Comparison of ENCODE assay signal across 8 cellular contexts in genomic region chr9:4762108-4762888, GRCh38. TPM values are rescaled to one million over a fixed set of nuclear protein-coding genes. Genes with fewer than 3 reads are reported as not detected.
DNase-seq lines count a peak whose midpoint lies in the region; ATAC-seq and TF ChIP-seq lines count a peak whose summit lies in the region.

No MANE protein-coding gene starts in this region.

- peaks cover 18% of the 10 kb centered on the region for H3K4me1 Mint-ChIP-seq in nephron progenitor cell

- no peak overlapping the region for H3K27ac Mint-ChIP-seq in nephron progenitor cell

- H3K36me3 ChIP-seq in OCI-LY7 (ENCODE audit: insufficient read depth, low read length) = no peaks in the 10 kb centered on the region

- peak; percentile 90 for TF ChIP-seq CTCF in OCI-LY7 (conservative IDR thresholded peaks at IDR 0.05; ENCODE audit: low read length)
- TF ChIP-seq CTCF in nephron progenitor cell (IDR thresholded peaks at IDR 0.05) = peak; percentile 79

- peaks cover 16% of the 10 kb centered on the region for H3K27me3 Mint-ChIP-seq in nephron progenitor cell (ENCODE audit: low read depth, poor library complexity)

- peak overlapping the region; percentile 58 for H3K4me3 ChIP-seq in OCI-LY7 (ENCODE audit: low read depth, low read length, poor library complexity, severe bottlenecking)

- in situ Hi-C loops in Caki2 (cut with HindIII; ENCODE audit: low pct_unique_long_range_greater_than_20kb, low sequenced_read_pairs) = no loop called here

- peak overlapping the region; percentile 71 for H3K4me2 ChIP-seq in OCI-LY7 (ENCODE audit: low read length)

- intact Hi-C loops in OCI-LY7 (cut with micrococcal nuclease; ENCODE audit: unreplicated experiment) = loop anchor here (1.0 to 10.0 kb wide), 6 partner anchors 31 to 838 kb away; partner anchors contain the start of genes JAK2 and RCL1

- CTCF ChIA-PET in OCI-LY7 (lab: Charles Lee; ENCODE audit: unreplicated experiment) = interaction anchor here (1.1 kb wide), 1 partner anchor 221 kb away, joined by 3 read pairs; no protein-coding TSS in a partner anchor

- H2AFZ ChIP-seq in OCI-LY7 (ENCODE audit: low read length) = peak overlapping the region; percentile 86

- H3K4me1 ChIP-seq in OCI-LY7 (ENCODE audit: insufficient read depth, low read length, poor library complexity, severe bottlenecking) = peaks cover 17% of the 10 kb centered on the region

- H3K4me3 Mint-ChIP-seq in nephron progenitor cell = peak overlapping the region; percentile 60

- POLR2A ChIA-PET in OCI-LY7 (lab: Charles Lee) = interaction anchor here (0.6 kb wide), 1 partner anchor 411 kb away, joined by 3 read pairs; no protein-coding TSS in a partner anchor

- peak; percentile 54 for ATAC-seq in GM21360 (IDR thresholded peaks at IDR 0.05; ENCODE audit: unreplicated experiment)
- ATAC-seq in stimulated activated naive CD8-positive, alpha-beta T cell treated with anti-CD3 and anti-CD28 coated beads, Interleukin-15, Interleukin-2, amounts not matched to agents 100 U/mL and 50 U/mL, for 24 hours = peak; percentile 69

- no peaks in the 10 kb centered on the region for H3K79me2 ChIP-seq in OCI-LY7 (ENCODE audit: insufficient read depth, low read depth, low read length)

- no peaks in the 10 kb centered on the region for H3K36me3 Mint-ChIP-seq in nephron progenitor cell (ENCODE audit: low read depth)

- H4K20me1 ChIP-seq in OCI-LY7 (ENCODE audit: insufficient read depth, low read length) = no peaks in the 10 kb centered on the region

- no peaks in the 10 kb centered on the region for H3K9me3 ChIP-seq in OCI-LY7 (ENCODE audit: low read length)

- DNase-seq in Caki2 (ENCODE audit: low read depth) (peak; percentile 48), HT-29 (ENCODE audit: low spot score) (peak; percentile 90), OCI-LY7 (ENCODE audit: low spot score) (peak; percentile 87), fibroblast of peridontal ligament (ENCODE audit: extremely low read depth) (peak; percentile 82), nephron progenitor cell (peak; percentile 72)
- DNase-seq in activated T-cell treated with anti-CD3 and anti-CD28 coated beads, Interleukin-2, amount 50 U/mL, for 48 hours = peak; percentile 86 to 90
- peak; percentile 82 for DNase-seq in stimulated activated naive CD8-positive, alpha-beta T cell treated with anti-CD3 and anti-CD28 coated beads, Interleukin-15, Interleukin-2, amounts not matched to agents 100 U/mL and 50 U/mL, for 24 hours

- no peaks in the 10 kb centered on the region for H3K9me2 ChIP-seq in OCI-LY7 (ENCODE audit: insufficient read depth, low read length)

- BruUV-seq in OCI-LY7 (replicated peaks; lab: Mats Ljungman, UMichigan) = no TSS peak

- H3K9me3 Mint-ChIP-seq in nephron progenitor cell = no peaks in the 10 kb centered on the region

- H3K27ac ChIP-seq in OCI-LY7 (ENCODE audit: low read depth, low read length, poor library complexity, severe bottlenecking) = no peak overlapping the region

RNA-seq across cellular contexts. Expression of gene AK3, which starts 21.3 kb away (rescaled TPM):
- total RNA-seq in Caki2 (2014; rRNA removed; shearing (Covaris generic); ENCODE audit: low replicate concordance) = 16.9 and 23.7 TPM in 2 replicates
- 114 TPM in 2 replicates for total RNA-seq in HT-29 (2014; rRNA removed; shearing (Covaris generic))
- 64.4 and 108 TPM in 2 replicates for total RNA-seq in OCI-LY7 (2014; rRNA removed; shearing (Covaris generic))
- total RNA-seq in OCI-LY7 (2022) = 43.3 and 50.1 TPM in 2 replicates

RNA-seq across cellular contexts. Expression of gene RCL1, which starts 30.4 kb away (rescaled TPM):
- 5.0 and 7.4 TPM in 2 replicates for total RNA-seq in Caki2 (2014; rRNA removed; shearing (Covaris generic); ENCODE audit: low replicate concordance)
- 35.1 and 51.7 TPM in 2 replicates for total RNA-seq in HT-29 (2014; rRNA removed; shearing (Covaris generic))
- 25.0 and 27.5 TPM in 2 replicates for total RNA-seq in OCI-LY7 (2014; rRNA removed; shearing (Covaris generic))
- total RNA-seq in OCI-LY7 (2022) = 26.8 and 31.3 TPM in 2 replicates
